26 cellular contexts compared by ENCODE assay signal in the genomic region with DNA sequence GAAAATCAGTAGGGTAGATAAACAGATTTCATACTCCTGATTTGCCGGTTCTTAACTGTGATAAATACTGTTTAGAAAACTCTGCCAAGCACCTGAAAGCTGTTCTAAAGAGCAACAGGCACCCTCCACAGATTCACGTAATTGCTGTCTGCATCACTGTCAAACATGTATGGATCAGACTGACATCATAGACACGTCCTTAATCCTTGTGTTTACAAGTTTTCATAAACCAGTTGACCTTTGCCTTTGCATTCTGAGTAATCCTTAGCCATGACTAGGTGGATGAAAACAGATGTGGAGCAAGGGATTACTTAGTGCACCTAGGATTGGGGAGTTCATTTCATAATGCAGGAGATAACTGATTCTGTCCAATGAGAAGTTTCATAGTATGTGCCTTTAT. TPM values are rescaled to one million over a fixed set of nuclear protein-coding genes. Genes with fewer than 3 reads are reported as not detected.
A peak's percentile ranks its signal among the peaks of the same experiment; 100 is the strongest.
DNase-seq lines count a peak whose midpoint lies in the region; TF ChIP-seq lines count a peak whose summit lies in the region.
"Had no signal": no experiment of that assay in that cellular context is flagged by ENCODE, and none has a peak within 500 bp of the region (broad histone marks: within the 10 kb centered on the region; RNA-seq: fewer than 3 reads in every experiment).

No MANE protein-coding gene starts in this region.

- no peaks in the 10 kb centered on the region for H3K36me3 Mint-ChIP-seq in HFFc6 (ENCODE audit: low read depth)
- H3K36me3 Mint-ChIP-seq: activated naive CD4-positive, alpha-beta T cell treated with anti-CD3 and anti-CD28 coated beads, Interleukin-2, amount 10 ng/mL, durations not matched to agents 7 days and 5 days had no signal

- DNase-seq in AG04450 (ENCODE audit: low read depth, low spot score) (peak; percentile 77), HFFc6 (peak; percentile 19), amniotic epithelial cell (ENCODE audit: low read depth) (peak; percentile 91), iris pigment epithelial cell (ENCODE audit: low read depth) (peak; percentile 92), NCI-H1417 (lab: John Stamatoyannopoulos, UW) (no peak), ureter (ENCODE audit: low spot score) (no peak), uterus (no peak), germinal center (ENCODE audit: low spot score) (no peak)
- DNase-seq: activated naive CD4-positive, alpha-beta T cell treated with anti-CD3 and anti-CD28 coated beads, Interleukin-2, amount 10 ng/mL, durations not matched to agents 7 days and 5 days; activated T-cell treated with anti-CD3 and anti-CD28 coated beads, Interleukin-2, amount 50 U/mL, for 4 hours; effector CD8-positive, alpha-beta T cell; heart left ventricle; left ventricle myocardium inferior; NCI-H2081; NK-92 treated with Interleukin-12 subunit alpha and Interleukin-12 subunit beta, amount 100 ng/mL, for 24 hours; spleen; stimulated activated CD4-positive, alpha-beta T cell treated with anti-CD3 and anti-CD28 coated beads, Interleukin-4, amount 100 ng/mL, for 24 hours; stimulated activated naive CD8-positive, alpha-beta T cell treated with anti-CD3 and anti-CD28 coated beads, Interleukin-15, amount 100 ng/mL, for 72 hours; T-helper 9 cell; trophoblast cell had no signal

- CTCF ChIA-PET in AG04450 (lab: Charles Lee) = no interaction called here

- no peaks in the 10 kb centered on the region for H3K9me3 Mint-ChIP-seq in HFFc6
- H3K9me3 Mint-ChIP-seq: activated naive CD4-positive, alpha-beta T cell treated with anti-CD3 and anti-CD28 coated beads, Interleukin-2, amount 10 ng/mL, durations not matched to agents 7 days and 5 days; activated T-cell treated with anti-CD3 and anti-CD28 coated beads, Interleukin-2, amount 50 U/mL, for 4 hours; stimulated activated naive CD8-positive, alpha-beta T cell treated with anti-CD3 and anti-CD28 coated beads, Interleukin-15, amount 100 ng/mL, for 72 hours had no signal

- H3K27me3 ChIP-seq in AG04450 (ENCODE audit: control insufficient read depth, insufficient read depth, low read length) (no peaks in the 10 kb centered on the region), uterus (no peaks in the 10 kb centered on the region)
- H3K27me3 ChIP-seq: BLaER1 treated with 17β-estradiol and CSF1 and Interleukin-3, amounts not matched to agents 10 nM and 100 nM; esophagus muscularis mucosa; heart left ventricle; spleen had no signal

- POLR2A ChIA-PET in AG04450 (lab: Yijun Ruan, JAX) = no interaction called here

- no peak overlapping the region for H3K27ac Mint-ChIP-seq in HFFc6
- H3K27ac Mint-ChIP-seq: activated naive CD4-positive, alpha-beta T cell treated with anti-CD3 and anti-CD28 coated beads, Interleukin-2, amount 10 ng/mL, durations not matched to agents 7 days and 5 days; stimulated activated naive CD8-positive, alpha-beta T cell treated with anti-CD3 and anti-CD28 coated beads, Interleukin-15, amount 100 ng/mL, for 72 hours had no signal

- TF ChIP-seq POLR2A in uterus (IDR thresholded peaks at IDR 0.05) = no peak

- no peak overlapping the region for H3K27ac ChIP-seq in AG04450 (ENCODE audit: low read depth, low read length)
- H3K27ac ChIP-seq in uterus = no peak overlapping the region
- H3K27ac ChIP-seq: BLaER1 treated with 17β-estradiol and CSF1 and Interleukin-3, amounts not matched to agents 10 nM and 100 nM; esophagus muscularis mucosa; heart left ventricle; left ventricle myocardium inferior; RWPE1; spleen had no signal

- H3K9me3 ChIP-seq in AG04450 (ENCODE audit: control insufficient read depth, insufficient read depth, low read length) (no peaks in the 10 kb centered on the region; the same call in 1 of the 2 replicates), uterus (no peaks in the 10 kb centered on the region)
- H3K9me3 ChIP-seq: esophagus muscularis mucosa, heart left ventricle, left ventricle myocardium inferior, spleen had no signal

- H3K27me3 Mint-ChIP-seq in HFFc6 (ENCODE audit: insufficient read depth) = peaks cover 6% of the 10 kb centered on the region
- H3K27me3 Mint-ChIP-seq: activated naive CD4-positive, alpha-beta T cell treated with anti-CD3 and anti-CD28 coated beads, Interleukin-2, amount 10 ng/mL, durations not matched to agents 7 days and 5 days; stimulated activated naive CD8-positive, alpha-beta T cell treated with anti-CD3 and anti-CD28 coated beads, Interleukin-15, amount 100 ng/mL, for 72 hours had no signal

- no peak overlapping the region for H3K4me3 Mint-ChIP-seq in HFFc6
- H3K4me3 Mint-ChIP-seq: activated naive CD4-positive, alpha-beta T cell treated with anti-CD3 and anti-CD28 coated beads, Interleukin-2, amount 10 ng/mL, durations not matched to agents 7 days and 5 days; activated T-cell treated with anti-CD3 and anti-CD28 coated beads, Interleukin-2, amount 50 U/mL, for 4 hours; stimulated activated naive CD8-positive, alpha-beta T cell treated with anti-CD3 and anti-CD28 coated beads, Interleukin-15, amount 100 ng/mL, for 72 hours had no signal

- H3K4me3 ChIP-seq in AG04450 (ENCODE audit: low read depth, low read length) = no peak overlapping the region
- no peak overlapping the region for H3K4me3 ChIP-seq in uterus
- H3K4me3 ChIP-seq: BLaER1 treated with 17β-estradiol and CSF1 and Interleukin-3, amounts not matched to agents 10 nM and 100 nM; esophagus muscularis mucosa; heart left ventricle; left ventricle myocardium inferior; spleen had no signal

- H3K4me1 ChIP-seq in uterus = no peaks in the 10 kb centered on the region
- H3K4me1 ChIP-seq: esophagus muscularis mucosa, heart left ventricle, left ventricle myocardium inferior, spleen had no signal

- TF ChIP-seq CTCF in AG04450 (IDR thresholded peaks at IDR 0.05; ENCODE audit: low read depth, low read length) (no peak), HFFc6 (IDR thresholded peaks at IDR 0.05) (no peak), uterus (IDR thresholded peaks at IDR 0.05) (no peak)

- intact Hi-C loops in uterus (cut with DNase I; ENCODE audit: low total_unique reads) = no loop called here

- H3K36me3 ChIP-seq in uterus = no peaks in the 10 kb centered on the region
- H3K36me3 ChIP-seq: esophagus muscularis mucosa, heart left ventricle, left ventricle myocardium inferior, spleen had no signal

- H3K4me1 Mint-ChIP-seq in HFFc6 (ENCODE audit: low read depth) = peaks cover 28% of the 10 kb centered on the region
- H3K4me1 Mint-ChIP-seq: activated naive CD4-positive, alpha-beta T cell treated with anti-CD3 and anti-CD28 coated beads, Interleukin-2, amount 10 ng/mL, durations not matched to agents 7 days and 5 days; stimulated activated naive CD8-positive, alpha-beta T cell treated with anti-CD3 and anti-CD28 coated beads, Interleukin-15, amount 100 ng/mL, for 72 hours had no signal

RNA-seq across cellular contexts. Expression of gene SLC39A12, which starts 41.6 kb away (rescaled TPM):
- polyA plus RNA-seq in AG04450 (2011; rRNA removed) = not detected in 2 replicates
- not detected in 2 replicates for polyA minus RNA-seq in AG04450 (2011; rRNA and poly(A)+ RNA removed)
- not detected for total RNA-seq in HFFc6 (2021; fragmentation: NEBNext Ultra II Directional; extraction: Animal tissue kit (Norgen Biotek cat#: 25700))
- 0.13 TPM for total RNA-seq in ureter
- total RNA-seq in uterus = not detected
- total RNA-seq: A172; activated T-cell treated with anti-CD3 and anti-CD28 coated beads, Interleukin-2, amount 50 U/mL, for 4 hours; esophagus muscularis mucosa; left ventricle myocardium inferior; mucosa of gallbladder; NCI-H460 had no signal
- polyA plus RNA-seq: heart left ventricle had no signal

Comparison
In these comparisons a context has a peak if more than half of its experiments do, and no peak if none do; other contexts are left out.
1. DNase-seq: peak in AG04450 (single experiment), HFFc6 (single experiment), amniotic epithelial cell (single experiment) and iris pigment epithelial cell (single experiment); none in NCI-H1417 (0 of 3), ureter (single experiment), uterus (0 of 2) and germinal center (single experiment).